In the genomic region with DNA sequence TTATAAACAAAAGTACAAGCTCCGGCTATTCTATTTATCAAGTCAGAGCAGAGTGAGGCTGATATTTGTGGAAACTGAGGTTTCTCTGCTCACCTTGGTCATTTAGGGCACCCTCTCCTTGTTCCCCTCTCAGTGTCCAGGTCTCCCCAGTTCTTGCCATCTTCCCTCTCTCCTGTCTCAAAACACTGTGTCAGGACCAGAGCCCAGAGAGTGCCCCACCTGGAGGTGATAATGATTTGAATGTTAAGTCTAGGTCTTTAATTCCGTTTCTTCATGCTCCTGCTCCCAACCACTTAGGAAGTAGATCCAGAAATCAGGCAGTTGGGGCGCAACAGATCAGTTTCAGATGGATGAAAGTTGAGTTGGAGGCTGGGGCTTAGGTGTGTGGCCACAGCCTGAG, we compare ENCODE assay signal across 2 cellular contexts.
TF ChIP-seq lines count a peak whose summit lies in the region.

No MANE protein-coding gene starts in this region.

TF ChIP-seq in IMR-90, 13 proteins besides CTCF, POLR2A, EP300 and RAD21:
- TF ChIP-seq SMC3 (IDR thresholded peaks at IDR 0.05; ENCODE audit: low read depth, low read length), result no peak
- TF ChIP-seq CHD1 (IDR thresholded peaks at IDR 0.05; ENCODE audit: low read depth, low read length), result no peak
- TF ChIP-seq MAFK (IDR thresholded peaks at IDR 0.05; ENCODE audit: low read depth, low read length), result no peak
- TF ChIP-seq CEBPB (IDR thresholded peaks at IDR 0.05; ENCODE audit: low read depth, low read length), result no peak
- TF ChIP-seq NFE2L2 (IDR thresholded peaks at IDR 0.05; ENCODE audit: low read depth, low read length), result no peak
- no peak for TF ChIP-seq BHLHE40 (IDR thresholded peaks at IDR 0.05; ENCODE audit: low read depth, low read length)
- no peak for TF ChIP-seq RCOR1 (IDR thresholded peaks at IDR 0.05; ENCODE audit: insufficient replicate concordance, low read length)
- no peak for TF ChIP-seq MXI1 (IDR thresholded peaks at IDR 0.05; ENCODE audit: borderline replicate concordance, low read depth, low read length)
- TF ChIP-seq, protein P1, sequence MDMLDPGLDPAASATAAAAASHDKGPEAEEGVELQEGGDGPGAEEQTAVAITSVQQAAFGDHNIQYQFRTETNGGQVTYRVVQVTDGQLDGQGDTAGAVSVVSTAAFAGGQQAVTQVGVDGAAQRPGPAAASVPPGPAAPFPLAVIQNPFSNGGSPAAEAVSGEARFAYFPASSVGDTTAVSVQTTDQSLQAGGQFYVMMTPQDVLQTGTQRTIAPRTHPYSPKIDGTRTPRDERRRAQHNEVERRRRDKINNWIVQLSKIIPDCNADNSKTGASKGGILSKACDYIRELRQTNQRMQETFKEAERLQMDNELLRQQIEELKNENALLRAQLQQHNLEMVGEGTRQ (IDR thresholded peaks at IDR 0.05; ENCODE audit: low read depth, low read length), result no peak
- no peak for TF ChIP-seq MAZ (IDR thresholded peaks at IDR 0.05; ENCODE audit: borderline replicate concordance, low read depth, low read length)
- TF ChIP-seq RFX5 (IDR thresholded peaks at IDR 0.05; ENCODE audit: low read depth, low read length), result no peak
- TF ChIP-seq FOS (IDR thresholded peaks at IDR 0.05; ENCODE audit: low read depth, low read length), result no peak
- TF ChIP-seq, protein P2, sequence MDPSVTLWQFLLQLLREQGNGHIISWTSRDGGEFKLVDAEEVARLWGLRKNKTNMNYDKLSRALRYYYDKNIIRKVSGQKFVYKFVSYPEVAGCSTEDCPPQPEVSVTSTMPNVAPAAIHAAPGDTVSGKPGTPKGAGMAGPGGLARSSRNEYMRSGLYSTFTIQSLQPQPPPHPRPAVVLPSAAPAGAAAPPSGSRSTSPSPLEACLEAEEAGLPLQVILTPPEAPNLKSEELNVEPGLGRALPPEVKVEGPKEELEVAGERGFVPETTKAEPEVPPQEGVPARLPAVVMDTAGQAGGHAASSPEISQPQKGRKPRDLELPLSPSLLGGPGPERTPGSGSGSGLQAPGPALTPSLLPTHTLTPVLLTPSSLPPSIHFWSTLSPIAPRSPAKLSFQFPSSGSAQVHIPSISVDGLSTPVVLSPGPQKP (IDR thresholded peaks at IDR 0.05; ENCODE audit: borderline replicate concordance, low read depth, low read length), result no peak

TF ChIP-seq in K562, 482 proteins besides CTCF, POLR2A, EP300 and RAD21:
- TF ChIP-seq, protein P3, sequence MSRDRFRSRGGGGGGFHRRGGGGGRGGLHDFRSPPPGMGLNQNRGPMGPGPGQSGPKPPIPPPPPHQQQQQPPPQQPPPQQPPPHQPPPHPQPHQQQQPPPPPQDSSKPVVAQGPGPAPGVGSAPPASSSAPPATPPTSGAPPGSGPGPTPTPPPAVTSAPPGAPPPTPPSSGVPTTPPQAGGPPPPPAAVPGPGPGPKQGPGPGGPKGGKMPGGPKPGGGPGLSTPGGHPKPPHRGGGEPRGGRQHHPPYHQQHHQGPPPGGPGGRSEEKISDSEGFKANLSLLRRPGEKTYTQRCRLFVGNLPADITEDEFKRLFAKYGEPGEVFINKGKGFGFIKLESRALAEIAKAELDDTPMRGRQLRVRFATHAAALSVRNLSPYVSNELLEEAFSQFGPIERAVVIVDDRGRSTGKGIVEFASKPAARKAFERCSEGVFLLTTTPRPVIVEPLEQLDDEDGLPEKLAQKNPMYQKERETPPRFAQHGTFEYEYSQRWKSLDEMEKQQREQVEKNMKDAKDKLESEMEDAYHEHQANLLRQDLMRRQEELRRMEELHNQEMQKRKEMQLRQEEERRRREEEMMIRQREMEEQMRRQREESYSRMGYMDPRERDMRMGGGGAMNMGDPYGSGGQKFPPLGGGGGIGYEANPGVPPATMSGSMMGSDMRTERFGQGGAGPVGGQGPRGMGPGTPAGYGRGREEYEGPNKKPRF (IDR thresholded peaks at IDR 0.05; ENCODE audit: low read depth, low read length), result no peak
- TF ChIP-seq, protein P4, sequence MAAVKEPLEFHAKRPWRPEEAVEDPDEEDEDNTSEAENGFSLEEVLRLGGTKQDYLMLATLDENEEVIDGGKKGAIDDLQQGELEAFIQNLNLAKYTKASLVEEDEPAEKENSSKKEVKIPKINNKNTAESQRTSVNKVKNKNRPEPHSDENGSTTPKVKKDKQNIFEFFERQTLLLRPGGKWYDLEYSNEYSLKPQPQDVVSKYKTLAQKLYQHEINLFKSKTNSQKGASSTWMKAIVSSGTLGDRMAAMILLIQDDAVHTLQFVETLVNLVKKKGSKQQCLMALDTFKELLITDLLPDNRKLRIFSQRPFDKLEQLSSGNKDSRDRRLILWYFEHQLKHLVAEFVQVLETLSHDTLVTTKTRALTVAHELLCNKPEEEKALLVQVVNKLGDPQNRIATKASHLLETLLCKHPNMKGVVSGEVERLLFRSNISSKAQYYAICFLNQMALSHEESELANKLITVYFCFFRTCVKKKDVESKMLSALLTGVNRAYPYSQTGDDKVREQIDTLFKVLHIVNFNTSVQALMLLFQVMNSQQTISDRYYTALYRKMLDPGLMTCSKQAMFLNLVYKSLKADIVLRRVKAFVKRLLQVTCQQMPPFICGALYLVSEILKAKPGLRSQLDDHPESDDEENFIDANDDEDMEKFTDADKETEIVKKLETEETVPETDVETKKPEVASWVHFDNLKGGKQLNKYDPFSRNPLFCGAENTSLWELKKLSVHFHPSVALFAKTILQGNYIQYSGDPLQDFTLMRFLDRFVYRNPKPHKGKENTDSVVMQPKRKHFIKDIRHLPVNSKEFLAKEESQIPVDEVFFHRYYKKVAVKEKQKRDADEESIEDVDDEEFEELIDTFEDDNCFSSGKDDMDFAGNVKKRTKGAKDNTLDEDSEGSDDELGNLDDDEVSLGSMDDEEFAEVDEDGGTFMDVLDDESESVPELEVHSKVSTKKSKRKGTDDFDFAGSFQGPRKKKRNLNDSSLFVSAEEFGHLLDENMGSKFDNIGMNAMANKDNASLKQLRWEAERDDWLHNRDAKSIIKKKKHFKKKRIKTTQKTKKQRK (IDR thresholded peaks at IDR 0.05; ENCODE audit: borderline replicate concordance, low read depth, low read length), result no peak
- TF ChIP-seq CHD2 (IDR thresholded peaks at IDR 0.05; ENCODE audit: low read depth, low read length), result no peak
